10 cellular contexts compared by ENCODE assay signal in genomic region chr4:6746721-6747689, GRCh38. TPM values are rescaled to one million over a fixed set of nuclear protein-coding genes. Genes with fewer than 3 reads are reported as not detected.
DNase-seq lines count a peak whose midpoint lies in the region; TF ChIP-seq lines count a peak whose summit lies in the region.
"Had no signal": no experiment of that assay in that cellular context is flagged by ENCODE, and none has a peak within 500 bp of the region (broad histone marks: within the 10 kb centered on the region; RNA-seq: fewer than 3 reads in every experiment).

No MANE protein-coding gene starts in this region.

- H3K79me2 ChIP-seq in OCI-LY7 (ENCODE audit: insufficient read depth, low read depth, low read length) = no peaks in the 10 kb centered on the region

- no peaks in the 10 kb centered on the region for H3K9me3 Mint-ChIP-seq in activated CD4-positive, alpha-beta T cell treated with anti-CD3 and anti-CD28 coated beads, Interleukin-2, amount 10 ng/mL, durations not matched to agents 24 days and 14 days
- no peaks in the 10 kb centered on the region for H3K9me3 Mint-ChIP-seq in activated CD4-positive, alpha-beta memory T cell treated with anti-CD3 and anti-CD28 coated beads, Interleukin-2, amount 10 ng/mL, durations not matched to agents 7 days and 5 days
- H3K9me3 Mint-ChIP-seq: mesothelial cell of epicardium had no signal

- H3K4me1 ChIP-seq in mesenchymal stem cell (ENCODE audit: control insufficient read depth, insufficient read depth, low read depth, low read length) (peaks cover 24% of the 10 kb centered on the region), vagina (peaks cover 44% of the 10 kb centered on the region), OCI-LY7 (ENCODE audit: insufficient read depth, low read length, poor library complexity, severe bottlenecking) (no peaks in the 10 kb centered on the region)

- no peak overlapping the region for H2AK5ac ChIP-seq in mesenchymal stem cell (ENCODE audit: low read length, severe bottlenecking)

- H4K8ac ChIP-seq in mesenchymal stem cell (ENCODE audit: low read length) = peak overlapping the region; percentile 27

- H3K36me3 ChIP-seq in mesenchymal stem cell (ENCODE audit: control insufficient read depth in 1 of 2, insufficient read depth in 2 of 2, low read depth in 1 of 2, low read length in 2 of 2) = no peaks in the 10 kb centered on the region
- H3K36me3 ChIP-seq in vagina = no peaks in the 10 kb centered on the region
- no peaks in the 10 kb centered on the region for H3K36me3 ChIP-seq in OCI-LY7 (ENCODE audit: insufficient read depth, low read length)

- intact Hi-C loops in activated CD4-positive, alpha-beta T cell treated with anti-CD3 and anti-CD28 coated beads, Interleukin-2, amount 10 ng/mL, durations not matched to agents 24 days and 14 days (cut with micrococcal nuclease) = no loop called here
- intact Hi-C loops in vagina (cut with DNase I) = no loop called here
- intact Hi-C loops in OCI-LY7 (cut with micrococcal nuclease; ENCODE audit: unreplicated experiment) = no loop called here

- H2AFZ ChIP-seq in mesenchymal stem cell (ENCODE audit: low read depth, low read length) (no peak overlapping the region), OCI-LY7 (ENCODE audit: low read length) (no peak overlapping the region)

- H3K27ac ChIP-seq in mesenchymal stem cell (ENCODE audit: low read length, poor library complexity, severe bottlenecking) (no peak overlapping the region), vagina (peak overlapping the region; percentile 17), OCI-LY7 (ENCODE audit: low read depth, low read length, poor library complexity, severe bottlenecking) (no peak overlapping the region)

- peak overlapping the region; percentile 11 to 16 for H3K18ac ChIP-seq in mesenchymal stem cell (ENCODE audit: low read depth in 1 of 2, low read length in 2 of 2)

- POLR2A ChIA-PET in activated CD4-positive, alpha-beta memory T cell treated with anti-CD3 and anti-CD28 coated beads, Interleukin-2, amount 10 ng/mL, durations not matched to agents 7 days and 5 days (lab: Charles Lee) = no interaction called here
- POLR2A ChIA-PET in OCI-LY7 (lab: Charles Lee) = no interaction called here

- H3K9me3 ChIP-seq in mesenchymal stem cell (ENCODE audit: control insufficient read depth, low read length) (no peaks in the 10 kb centered on the region), vagina (no peaks in the 10 kb centered on the region), OCI-LY7 (ENCODE audit: low read length) (no peaks in the 10 kb centered on the region)

- H3K9ac ChIP-seq in mesenchymal stem cell (ENCODE audit: low read length) = no peak overlapping the region

- H3K14ac ChIP-seq in mesenchymal stem cell (ENCODE audit: low read length in 2 of 2) = no peak overlapping the region

- BruUV-seq in OCI-LY7 (replicated peaks; lab: Mats Ljungman, UMichigan) = no TSS peak

- H3K4ac ChIP-seq in mesenchymal stem cell (ENCODE audit: low read depth in 1 of 2, low read length in 2 of 2) = no peak overlapping the region

- H3K27me3 ChIP-seq in mesenchymal stem cell (ENCODE audit: control insufficient read depth in 1 of 2, insufficient read depth in 1 of 2, low read length in 2 of 2) (peaks cover 0 to 8% of the 10 kb centered on the region in 2 experiments), vagina (no peaks in the 10 kb centered on the region)

- H3K9me2 ChIP-seq in OCI-LY7 (ENCODE audit: insufficient read depth, low read length) = no peaks in the 10 kb centered on the region

- peaks cover 9% of the 10 kb centered on the region for H3K4me1 Mint-ChIP-seq in activated CD4-positive, alpha-beta T cell treated with anti-CD3 and anti-CD28 coated beads, Interleukin-2, amount 10 ng/mL, durations not matched to agents 24 days and 14 days
- peaks cover 22% of the 10 kb centered on the region for H3K4me1 Mint-ChIP-seq in activated CD4-positive, alpha-beta memory T cell treated with anti-CD3 and anti-CD28 coated beads, Interleukin-2, amount 10 ng/mL, durations not matched to agents 7 days and 5 days

- DNase-seq in activated CD4-positive, alpha-beta T cell treated with anti-CD3 and anti-CD28 coated beads, Interleukin-2, amount 10 ng/mL, durations not matched to agents 24 days and 14 days = no peak
- no peak for DNase-seq in activated CD4-positive, alpha-beta T cell treated with anti-CD3 and anti-CD28 coated beads, Interleukin-2, amount 50 U/mL, for 1 hour
- DNase-seq in T47D (ENCODE audit: low read depth in 1 of 2, low spot score in 1 of 2) = peak; percentile 64 to 97
- no peak for DNase-seq in mesenchymal stem cell
- DNase-seq in vagina (ENCODE audit: extremely low spot score in 2 of 2) = no peak
- DNase-seq in stimulated activated CD8-positive, alpha-beta memory T cell treated with anti-CD3 and anti-CD28 coated beads, Interleukin-4, amount 100 ng/mL, for 48 hours = no peak
- no peak for DNase-seq in activated CD4-positive, alpha-beta memory T cell treated with anti-CD3 and anti-CD28 coated beads, Interleukin-2, amount 10 ng/mL, durations not matched to agents 7 days and 5 days
- DNase-seq in OCI-LY7 (ENCODE audit: low spot score) = no peak
- DNase-seq: activated naive CD4-positive, alpha-beta T cell had no signal

- peak overlapping the region; percentile 25 for H3K27ac Mint-ChIP-seq in activated CD4-positive, alpha-beta T cell treated with anti-CD3 and anti-CD28 coated beads, Interleukin-2, amount 10 ng/mL, durations not matched to agents 24 days and 14 days
- no peak overlapping the region for H3K27ac Mint-ChIP-seq in activated CD4-positive, alpha-beta memory T cell treated with anti-CD3 and anti-CD28 coated beads, Interleukin-2, amount 10 ng/mL, durations not matched to agents 7 days and 5 days
- H3K27ac Mint-ChIP-seq: mesothelial cell of epicardium had no signal

- H3K4me3 Mint-ChIP-seq in activated CD4-positive, alpha-beta T cell treated with anti-CD3 and anti-CD28 coated beads, Interleukin-2, amount 10 ng/mL, durations not matched to agents 24 days and 14 days = no peak overlapping the region
- no peak overlapping the region for H3K4me3 Mint-ChIP-seq in activated CD4-positive, alpha-beta memory T cell treated with anti-CD3 and anti-CD28 coated beads, Interleukin-2, amount 10 ng/mL, durations not matched to agents 7 days and 5 days
- H3K4me3 Mint-ChIP-seq: mesothelial cell of epicardium had no signal

- no peaks in the 10 kb centered on the region for H3K36me3 Mint-ChIP-seq in activated CD4-positive, alpha-beta T cell treated with anti-CD3 and anti-CD28 coated beads, Interleukin-2, amount 10 ng/mL, durations not matched to agents 24 days and 14 days (ENCODE audit: low read depth)
- no peaks in the 10 kb centered on the region for H3K36me3 Mint-ChIP-seq in activated CD4-positive, alpha-beta memory T cell treated with anti-CD3 and anti-CD28 coated beads, Interleukin-2, amount 10 ng/mL, durations not matched to agents 7 days and 5 days (ENCODE audit: low read depth)
- H3K36me3 Mint-ChIP-seq: mesothelial cell of epicardium had no signal

- TF ChIP-seq CTCF in vagina (IDR thresholded peaks at IDR 0.05) (no peak), OCI-LY7 (conservative IDR thresholded peaks at IDR 0.05; ENCODE audit: low read length) (no peak)

- no peak overlapping the region for H2BK15ac ChIP-seq in mesenchymal stem cell (ENCODE audit: low read depth, poor library complexity, severe bottlenecking)

- no peak overlapping the region for H2BK120ac ChIP-seq in mesenchymal stem cell (ENCODE audit: low read depth, low read length)

- no peak overlapping the region for H2BK5ac ChIP-seq in mesenchymal stem cell (ENCODE audit: low read depth, low read length, poor library complexity, severe bottlenecking)

- no peak overlapping the region for H3K4me3 ChIP-seq in mesenchymal stem cell (ENCODE audit: insufficient read depth in 1 of 2, low read depth in 1 of 2, low read length in 2 of 2)
- no peak overlapping the region for H3K4me3 ChIP-seq in vagina
- no peak overlapping the region for H3K4me3 ChIP-seq in OCI-LY7 (ENCODE audit: low read depth, low read length, poor library complexity, severe bottlenecking)

- H3K4me2 ChIP-seq in mesenchymal stem cell (ENCODE audit: low read length, poor library complexity, severe bottlenecking) = no peak overlapping the region
- no peak overlapping the region for H3K4me2 ChIP-seq in OCI-LY7 (ENCODE audit: low read length)

- in situ Hi-C loops in T47D (cut with HindIII; ENCODE audit: low pct_unique_long_range_greater_than_20kb, low sequenced_read_pairs) = no loop called here

- CTCF ChIA-PET in activated CD4-positive, alpha-beta memory T cell treated with anti-CD3 and anti-CD28 coated beads, Interleukin-2, amount 10 ng/mL, durations not matched to agents 7 days and 5 days (lab: Charles Lee) = interaction anchor here (0.6 kb wide), 1 partner anchor 20 kb away, joined by 3 read pairs; no protein-coding TSS in a partner anchor
- CTCF ChIA-PET in OCI-LY7 (lab: Charles Lee; ENCODE audit: unreplicated experiment) = no interaction called here

- H4K20me1 ChIP-seq in OCI-LY7 (ENCODE audit: insufficient read depth, low read length) = no peaks in the 10 kb centered on the region

- no peaks in the 10 kb centered on the region for H3K79me1 ChIP-seq in mesenchymal stem cell (replicated peaks; ENCODE audit: low read length, poor library complexity, severe bottlenecking)

- peak overlapping the region in 1 of 2 experiments; percentile 16 for H2BK12ac ChIP-seq in mesenchymal stem cell (ENCODE audit: low read length in 2 of 2)

- 84% methylated on average over 25 of the region's 25 CpGs for WGBS in mesenchymal stem cell

- no peaks in the 10 kb centered on the region for H3K27me3 Mint-ChIP-seq in activated CD4-positive, alpha-beta T cell treated with anti-CD3 and anti-CD28 coated beads, Interleukin-2, amount 10 ng/mL, durations not matched to agents 24 days and 14 days
- H3K27me3 Mint-ChIP-seq in activated CD4-positive, alpha-beta memory T cell treated with anti-CD3 and anti-CD28 coated beads, Interleukin-2, amount 10 ng/mL, durations not matched to agents 7 days and 5 days = peaks cover 2% of the 10 kb centered on the region

- H3K23ac ChIP-seq in mesenchymal stem cell (ENCODE audit: low read length in 2 of 2) = no peak overlapping the region

- no peak overlapping the region for H4K91ac ChIP-seq in mesenchymal stem cell (ENCODE audit: low read length)

- no peak for TF ChIP-seq POLR2A in vagina (IDR thresholded peaks at IDR 0.05)

RNA-seq across cellular contexts. Expression of gene BLOC1S4, which starts 31.0 kb away (rescaled TPM):
- 20.1 and 21.4 TPM in 2 replicates for total RNA-seq in activated CD4-positive, alpha-beta T cell treated with anti-CD3 and anti-CD28 coated beads, Interleukin-2, amount 10 ng/mL, durations not matched to agents 24 days and 14 days
- polyA plus RNA-seq in mesenchymal stem cell (2013, experiment 1 of 2) = 19.9 TPM
- 19.9 TPM for polyA plus RNA-seq in mesenchymal stem cell (2013, experiment 2 of 2)
- total RNA-seq in vagina = 34.9 TPM
- total RNA-seq in activated CD4-positive, alpha-beta memory T cell treated with anti-CD3 and anti-CD28 coated beads, Interleukin-2, amount 10 ng/mL, durations not matched to agents 7 days and 5 days = 10 to 100 TPM; 22.9 to 23.2 TPM
- total RNA-seq in OCI-LY7 (2014; rRNA removed; shearing (Covaris generic)) = 26.5 and 36.1 TPM in 2 replicates
- 26.1 and 32.3 TPM in 2 replicates for total RNA-seq in OCI-LY7 (2022)

RNA-seq across cellular contexts. Expression of gene KIAA0232, which starts 35.5 kb away (rescaled TPM):
- 13.6 and 16.7 TPM in 2 replicates for total RNA-seq in activated CD4-positive, alpha-beta T cell treated with anti-CD3 and anti-CD28 coated beads, Interleukin-2, amount 10 ng/mL, durations not matched to agents 24 days and 14 days
- polyA plus RNA-seq in mesenchymal stem cell (2013, experiment 1 of 2) = 13.4 TPM
- polyA plus RNA-seq in mesenchymal stem cell (2013, experiment 2 of 2) = 13.7 TPM
- 29.0 TPM for total RNA-seq in vagina
- 10 to 100 TPM; 23.2 to 24.1 TPM for total RNA-seq in activated CD4-positive, alpha-beta memory T cell treated with anti-CD3 and anti-CD28 coated beads, Interleukin-2, amount 10 ng/mL, durations not matched to agents 7 days and 5 days
- total RNA-seq in OCI-LY7 (2014; rRNA removed; shearing (Covaris generic)) = 7.5 and 8.0 TPM in 2 replicates
- 13.5 and 15.8 TPM in 2 replicates for total RNA-seq in OCI-LY7 (2022)

RNA-seq across cellular contexts. Expression of gene MRFAP1L1, which starts 37.3 kb away (rescaled TPM):
- 51.4 TPM in 2 replicates for total RNA-seq in activated CD4-positive, alpha-beta T cell treated with anti-CD3 and anti-CD28 coated beads, Interleukin-2, amount 10 ng/mL, durations not matched to agents 24 days and 14 days
- polyA plus RNA-seq in mesenchymal stem cell (2013, experiment 1 of 2) = 41.0 TPM
- 43.0 TPM for polyA plus RNA-seq in mesenchymal stem cell (2013, experiment 2 of 2)
- 73.9 TPM for total RNA-seq in vagina
- 10 to 100 TPM; 81.9 to 83.1 TPM for total RNA-seq in activated CD4-positive, alpha-beta memory T cell treated with anti-CD3 and anti-CD28 coated beads, Interleukin-2, amount 10 ng/mL, durations not matched to agents 7 days and 5 days
- 50.5 and 79.2 TPM in 2 replicates for total RNA-seq in OCI-LY7 (2014; rRNA removed; shearing (Covaris generic))
- 49.3 and 50.1 TPM in 2 replicates for total RNA-seq in OCI-LY7 (2022)

RNA-seq across cellular contexts. Expression of gene S100P, which starts 53.3 kb away (rescaled TPM):
- total RNA-seq in activated CD4-positive, alpha-beta T cell treated with anti-CD3 and anti-CD28 coated beads, Interleukin-2, amount 10 ng/mL, durations not matched to agents 24 days and 14 days = 2.1 and 2.8 TPM in 2 replicates
- not detected for polyA plus RNA-seq in mesenchymal stem cell (2013, experiment 1 of 2)
- not detected for polyA plus RNA-seq in mesenchymal stem cell (2013, experiment 2 of 2)
- 18.2 TPM for total RNA-seq in vagina
- 100 to 1,000 TPM; 165 to 176 TPM for total RNA-seq in activated CD4-positive, alpha-beta memory T cell treated with anti-CD3 and anti-CD28 coated beads, Interleukin-2, amount 10 ng/mL, durations not matched to agents 7 days and 5 days
- not detected in 2 replicates for total RNA-seq in OCI-LY7 (2014; rRNA removed; shearing (Covaris generic))
- not detected in 2 replicates for total RNA-seq in OCI-LY7 (2022)

Comparison
In these comparisons a context has a peak if more than half of its experiments do, and no peak if none do; other contexts are left out.
1. DNase-seq: peak in T47D (2 of 2); none in activated CD4-positive, alpha-beta T cell treated with anti-CD3 and anti-CD28 coated beads, Interleukin-2, amount 10 ng/mL, durations not matched to agents 24 days and 14 days (single experiment), activated CD4-positive, alpha-beta T cell treated with anti-CD3 and anti-CD28 coated beads, Interleukin-2, amount 50 U/mL, for 1 hour (single experiment), mesenchymal stem cell (single experiment), vagina (0 of 2), stimulated activated CD8-positive, alpha-beta memory T cell treated with anti-CD3 and anti-CD28 coated beads, Interleukin-4, amount 100 ng/mL, for 48 hours (single experiment), activated CD4-positive, alpha-beta memory T cell treated with anti-CD3 and anti-CD28 coated beads, Interleukin-2, amount 10 ng/mL, durations not matched to agents 7 days and 5 days (single experiment) and OCI-LY7 (single experiment).